13 cellular contexts compared by ENCODE assay signal in genomic region chr17:8430966-8431365, GRCh38. TPM values are rescaled to one million over a fixed set of nuclear protein-coding genes. Genes with fewer than 3 reads are reported as not detected.
DNase-seq lines count a peak whose midpoint lies in the region; FAIRE-seq and TF ChIP-seq lines count a peak whose summit lies in the region.
"Had no signal": no experiment of that assay in that cellular context is flagged by ENCODE, and none has a peak within 500 bp of the region (broad histone marks: within the 10 kb centered on the region; RNA-seq: fewer than 3 reads in every experiment).

No MANE protein-coding gene starts in this region.

- H3K9ac ChIP-seq in GM23248 = peak overlapping the region; percentile 68
- H3K9ac ChIP-seq in mammary epithelial cell (ENCODE audit: insufficient read depth, low read length) = peak overlapping the region; percentile 42
- H3K9ac ChIP-seq in keratinocyte (ENCODE audit: control insufficient read depth, extremely low read depth, insufficient read depth, low read length) = peak overlapping the region; percentile 13

- H3K79me2 ChIP-seq in GM23248 (ENCODE audit: insufficient read depth) = peaks cover under 1% of the 10 kb centered on the region
- peaks cover 2% of the 10 kb centered on the region for H3K79me2 ChIP-seq in mammary epithelial cell (ENCODE audit: insufficient read depth, low read length)
- peaks cover 2% of the 10 kb centered on the region for H3K79me2 ChIP-seq in keratinocyte (ENCODE audit: control insufficient read depth, insufficient read depth, low read length)

- H3K27me3 ChIP-seq in GM23248 (replicated peaks; ENCODE audit: insufficient read depth) (no peaks in the 10 kb centered on the region), mammary epithelial cell (ENCODE audit: insufficient read depth, low read length) (no peaks in the 10 kb centered on the region), keratinocyte (ENCODE audit: control insufficient read depth, extremely low read depth, insufficient read depth, low read length) (no peaks in the 10 kb centered on the region), stomach (no peaks in the 10 kb centered on the region)

- peaks cover 19% of the 10 kb centered on the region; the same call in 1 of the 2 replicates for H3F3A ChIP-seq in GM23248 (ENCODE audit: insufficient read depth)

- no peak for TF ChIP-seq POLR2A in stomach (IDR thresholded peaks at IDR 0.05)

- H2AFZ ChIP-seq in GM23248 (peak overlapping the region; percentile 59), mammary epithelial cell (ENCODE audit: low read depth, low read length) (peak overlapping the region; percentile 87), keratinocyte (ENCODE audit: control insufficient read depth, low read length) (peak overlapping the region; percentile 79)

- TF ChIP-seq EP300 in stomach (IDR thresholded peaks at IDR 0.05) = no peak

- DNase-seq in GM23248 (peak; percentile 95), mammary epithelial cell (peak; percentile 73), keratinocyte (ENCODE audit: low read depth, low spot score) (no peak), stomach (no peak), NCI-H2107 treated with DMSO at 0.1 percent for 48 hours (lab: John Stamatoyannopoulos, UW; ENCODE audit: unreplicated experiment) (no peak), hepatic stellate cell (ENCODE audit: low spot score) (no peak), NCI-H510A (lab: John Stamatoyannopoulos, UW) (no peak)
- no peak for DNase-seq in activated effector memory CD4-positive, alpha-beta T cell treated with Interleukin-2 at 50 U/mL for 16 hours
- DNase-seq: activated T-cell treated with anti-CD3 and anti-CD28 coated beads, Interleukin-2, amount 50 U/mL, for 1 hour; Caco-2; NCI-H1105 had no signal

- no peaks in the 10 kb centered on the region for H4K20me1 ChIP-seq in GM23248 (ENCODE audit: insufficient read depth)
- H4K20me1 ChIP-seq in mammary epithelial cell (ENCODE audit: insufficient read depth, low read length) = no peaks in the 10 kb centered on the region
- no peaks in the 10 kb centered on the region for H4K20me1 ChIP-seq in keratinocyte (ENCODE audit: control insufficient read depth, extremely low read depth, insufficient read depth, low read length)

- FAIRE-seq in keratinocyte (lab: Jason Lieb, UNC) = no peak
- FAIRE-seq: GM18507 had no signal

- H3K4me2 ChIP-seq in GM23248 (ENCODE audit: unreplicated experiment) (peak overlapping the region; percentile 47), mammary epithelial cell (ENCODE audit: insufficient read depth, low read depth, low read length) (peak overlapping the region; percentile 42), keratinocyte (ENCODE audit: control insufficient read depth, extremely low read depth, insufficient read depth, low read depth, low read length) (peak overlapping the region; percentile 35)

- H3K9me1 ChIP-seq in keratinocyte (ENCODE audit: control insufficient read depth, extremely low read depth, insufficient read depth, low read length) = peaks cover 2% of the 10 kb centered on the region

- peaks cover 18% of the 10 kb centered on the region for H3K4me1 ChIP-seq in GM23248 (ENCODE audit: insufficient read depth)
- peaks cover 15% of the 10 kb centered on the region for H3K4me1 ChIP-seq in mammary epithelial cell (ENCODE audit: insufficient read depth, low read length)
- H3K4me1 ChIP-seq in keratinocyte (ENCODE audit: control insufficient read depth, extremely low read depth, insufficient read depth, low read length) = peaks cover 12% of the 10 kb centered on the region
- peaks cover 0 to 11% (median 4%) of the 10 kb centered on the region in 4 donors for H3K4me1 ChIP-seq in stomach
- H3K4me1 ChIP-seq: Caco-2 had no signal

- dilution Hi-C loops in mammary epithelial cell (cut with HindIII; ENCODE audit: low sequenced_read_pairs) = no loop called here
- dilution Hi-C loops in keratinocyte (cut with MboI; ENCODE audit: extremely low pct_ligation_motif_present, low sequenced_read_pairs) = no loop called here

- intact Hi-C loops in mammary epithelial cell (cut with micrococcal nuclease) = no loop called here
- intact Hi-C loops in stomach (cut with DNase I; ENCODE audit: low total_unique reads) = no loop called here

- H3K9me2 ChIP-seq in GM23248 (ENCODE audit: insufficient read depth) = no peaks in the 10 kb centered on the region

- CTCF ChIA-PET in mammary epithelial cell (lab: Charles Lee; ENCODE audit: low non-redundant PET) = no interaction called here

- peak overlapping the region; percentile 82 for H3K27ac ChIP-seq in GM23248
- H3K27ac ChIP-seq in mammary epithelial cell (ENCODE audit: insufficient read depth, low read depth, low read length) = peak overlapping the region; percentile 53
- H3K27ac ChIP-seq in keratinocyte (ENCODE audit: control insufficient read depth, insufficient read depth, low read length) = no peak overlapping the region
- H3K27ac ChIP-seq in stomach = peak overlapping the region in 4 of 5 donors; percentile 22 to 57 (median 38)

- no TSS peak for BruUV-seq in mammary epithelial cell (replicated peaks; lab: Mats Ljungman, UMichigan)

- H3K9me3 ChIP-seq in GM23248 (ENCODE audit: low read depth) (no peaks in the 10 kb centered on the region), mammary epithelial cell (replicated peaks; ENCODE audit: insufficient read depth, low read length) (no peaks in the 10 kb centered on the region), keratinocyte (ENCODE audit: control insufficient read depth, low read depth, low read length) (no peaks in the 10 kb centered on the region), stomach (no peaks in the 10 kb centered on the region)
- H3K9me3 ChIP-seq: Caco-2 had no signal

- TF ChIP-seq CTCF in mammary epithelial cell (conservative IDR thresholded peaks at IDR 0.05 in 1 of 2, IDR thresholded peaks at IDR 0.05 in 1 of 2; ENCODE audit: extremely low read depth in 1 of 2, insufficient read depth in 1 of 2, low read depth in 1 of 2, low read length in 2 of 2) (no peak), keratinocyte (optimal IDR thresholded peaks at IDR 0.05 in 1 of 3, IDR thresholded peaks at IDR 0.05 in 1 of 3, conservative IDR thresholded peaks at IDR 0.05 in 1 of 3; ENCODE audit: extremely low read depth in 1 of 3, insufficient read depth in 2 of 3, low read length in 3 of 3) (peak in 1 of 3 experiments; percentile 8), stomach (IDR thresholded peaks at IDR 0.05) (no peak)

- H3K36me3 ChIP-seq in GM23248 (ENCODE audit: low read depth) (no peaks in the 10 kb centered on the region), mammary epithelial cell (ENCODE audit: insufficient read depth, low read length) (no peaks in the 10 kb centered on the region), keratinocyte (ENCODE audit: control insufficient read depth in 2 of 2, extremely low read depth in 1 of 2, insufficient read depth in 2 of 2, low read length in 2 of 2) (no peaks in the 10 kb centered on the region), stomach (no peaks in the 10 kb centered on the region)

- 2 to 3% methylated on average over 7 of the region's 7 CpGs for WGBS in GM23248 (ENCODE audit: low coverage in 1 of 2, low lambda C conversion rate in 2 of 2, missing lambda C conversion rate in 2 of 2), 2 experiments
- WGBS in mammary epithelial cell (ENCODE audit: low coverage, missing lambda C conversion rate) = 1% methylated on average over 6 of the region's 7 CpGs
- WGBS in stomach, 5 donors = 49 to 75% (median 61%) methylated on average over 7 of the region's 7 CpGs

- H3K4me3 ChIP-seq in GM23248 (no peak overlapping the region), mammary epithelial cell (replicated peaks in 1 of 3; ENCODE audit: insufficient read depth in 1 of 3, low read depth in 2 of 3, low read length in 3 of 3) (no peak overlapping the region), keratinocyte (ENCODE audit: control insufficient read depth in 2 of 3, extremely low read depth in 1 of 3, insufficient read depth in 2 of 3, low read depth in 1 of 3, low read length in 3 of 3) (no peak overlapping the region), stomach (no peak overlapping the region)

- in situ Hi-C loops in GM23248 (cut with MboI) (no loop called here), mammary epithelial cell (cut with MboI; ENCODE audit: low sequenced_read_pairs in 2 of 2) (no loop called here)

RNA-seq across cellular contexts. Expression of gene NDEL1, which starts 4.7 kb away (rescaled TPM):
- 74.9 and 76.4 TPM in 2 replicates for total RNA-seq in GM23248 (2014; rRNA removed; shearing (Covaris generic))
- polyA plus RNA-seq in GM23248 (2016; fragmentation: Nextera tagmentation; extraction: Ambion mirVana) = 105 and 111 TPM in 2 replicates
- total RNA-seq in mammary epithelial cell = 100 to 1,000 TPM in 1 of 2 donors, 10 to 100 TPM in 1; 55.7 to 102 TPM
- polyA plus RNA-seq in mammary epithelial cell = 49.4 TPM
- 36.7 TPM for polyA minus RNA-seq in mammary epithelial cell
- polyA plus RNA-seq in keratinocyte = 65.4 to 77.4 TPM (median 76.8 TPM) in 3 replicates
- polyA plus RNA-seq in keratinocyte (2011; ENCODE audit: low read depth) = 313 TPM
- 61.4 and 64.7 TPM in 2 replicates for polyA plus RNA-seq in keratinocyte (2011; cell fraction: cytosol; rRNA removed)
- polyA plus RNA-seq in keratinocyte (2011; cell fraction: nucleus; rRNA removed) = 129 and 132 TPM in 2 replicates
- polyA plus RNA-seq in keratinocyte (2012; ENCODE audit: low replicate concordance) = 43.8 and 92.3 TPM in 2 replicates
- 38.4 to 62.2 TPM (median 58.5 TPM) in 3 replicates for polyA minus RNA-seq in keratinocyte
- polyA minus RNA-seq in keratinocyte (2011; cell fraction: cytosol; rRNA and poly(A)+ RNA removed) = 41.4 TPM
- polyA minus RNA-seq in keratinocyte (2011; cell fraction: nucleus; rRNA and poly(A)+ RNA removed) = 57.6 and 98.0 TPM in 2 replicates
- 100 to 1,000 TPM in 1 of 5 donors, 10 to 100 TPM in 4; 12.8 to 102 (median 63.8) TPM for total RNA-seq in stomach
- 10 to 100 TPM; 17.6 to 31.9 (median 26.3) TPM for polyA plus RNA-seq in stomach

RNA-seq across cellular contexts. Expression of gene RNF222, which starts 33.3 kb away (rescaled TPM):
- not detected in 2 replicates for total RNA-seq in GM23248 (2014; rRNA removed; shearing (Covaris generic))
- polyA plus RNA-seq in GM23248 (2016; fragmentation: Nextera tagmentation; extraction: Ambion mirVana) (not detected in 2 replicates), mammary epithelial cell (0.07 TPM), keratinocyte (0.18 to 0.46 TPM (median 0.23 TPM) in 3 replicates), stomach (1 to 10 TPM in 1 of 3 donors, not detected in 2; 1.5 TPM)
- total RNA-seq in mammary epithelial cell (under 1 TPM; under 0.01 to 0.38 TPM), stomach (not detected)
- polyA minus RNA-seq in mammary epithelial cell (1.6 TPM), keratinocyte (0.10 to 0.36 TPM (median 0.16 TPM) in 3 replicates)
- 0.81 TPM for polyA plus RNA-seq in keratinocyte (2011; ENCODE audit: low read depth)
- 0.16 TPM in 2 replicates for polyA plus RNA-seq in keratinocyte (2011; cell fraction: cytosol; rRNA removed)
- polyA plus RNA-seq in keratinocyte (2011; cell fraction: nucleus; rRNA removed) = 0.75 and 0.76 TPM in 2 replicates
- 0.15 and 6.4 TPM in 2 replicates for polyA plus RNA-seq in keratinocyte (2012; ENCODE audit: low replicate concordance)
- not detected for polyA minus RNA-seq in keratinocyte (2011; cell fraction: cytosol; rRNA and poly(A)+ RNA removed)
- polyA minus RNA-seq in keratinocyte (2011; cell fraction: nucleus; rRNA and poly(A)+ RNA removed) = 0.53 and 0.85 TPM in 2 replicates
- total RNA-seq: Caco-2, progenitor cell of endocrine pancreas had no signal

RNA-seq across cellular contexts. Expression of gene RPL26, which starts 48.0 kb away (rescaled TPM):
- 2,122 and 2,233 TPM in 2 replicates for total RNA-seq in GM23248 (2014; rRNA removed; shearing (Covaris generic))
- polyA plus RNA-seq in GM23248 (2016; fragmentation: Nextera tagmentation; extraction: Ambion mirVana) (497 and 522 TPM in 2 replicates), mammary epithelial cell (3,047 TPM), keratinocyte (4,206 to 5,909 TPM (median 4,505 TPM) in 3 replicates), stomach (1,000 to 10,000 TPM; 4,166 to 5,414 (median 4,286) TPM)
- total RNA-seq in mammary epithelial cell (1,000 to 10,000 TPM; 1,799 to 2,054 TPM), stomach (1,000 to 10,000 TPM in 4 of 5 donors, 100 to 1,000 TPM in 1; 506 to 3,830 (median 2,422) TPM)
- polyA minus RNA-seq in mammary epithelial cell (984 TPM), keratinocyte (276 to 2,052 TPM (median 1,323 TPM) in 3 replicates)
- 10,583 TPM for polyA plus RNA-seq in keratinocyte (2011; ENCODE audit: low read depth)
- polyA plus RNA-seq in keratinocyte (2011; cell fraction: cytosol; rRNA removed) = 7,444 and 8,930 TPM in 2 replicates
- polyA plus RNA-seq in keratinocyte (2011; cell fraction: nucleus; rRNA removed) = 1,165 and 1,684 TPM in 2 replicates
- 3,382 and 6,981 TPM in 2 replicates for polyA plus RNA-seq in keratinocyte (2012; ENCODE audit: low replicate concordance)
- 863 TPM for polyA minus RNA-seq in keratinocyte (2011; cell fraction: cytosol; rRNA and poly(A)+ RNA removed)
- 120 and 225 TPM in 2 replicates for polyA minus RNA-seq in keratinocyte (2011; cell fraction: nucleus; rRNA and poly(A)+ RNA removed)

Comparison
In these comparisons a context has a peak if more than half of its experiments do, and no peak if none do; other contexts are left out.
1. DNase-seq: peak in GM23248 (single experiment) and mammary epithelial cell (single experiment); none in keratinocyte (single experiment), stomach (single experiment), NCI-H2107 treated with DMSO at 0.1 percent for 48 hours (single experiment), activated effector memory CD4-positive, alpha-beta T cell treated with Interleukin-2 at 50 U/mL for 16 hours (single experiment), hepatic stellate cell (single experiment) and NCI-H510A (single experiment).
2. H3K9ac ChIP-seq: peak in every context shown above with its lines; median percentile 68 in GM23248; 42 in mammary epithelial cell; 13 in keratinocyte.
3. Peak in every context shown above with its lines, with median percentiles within 50 percentile points of each other: H2AFZ ChIP-seq and H3K4me2 ChIP-seq.